17 cellular contexts compared by ENCODE assay signal in the genomic region with DNA sequence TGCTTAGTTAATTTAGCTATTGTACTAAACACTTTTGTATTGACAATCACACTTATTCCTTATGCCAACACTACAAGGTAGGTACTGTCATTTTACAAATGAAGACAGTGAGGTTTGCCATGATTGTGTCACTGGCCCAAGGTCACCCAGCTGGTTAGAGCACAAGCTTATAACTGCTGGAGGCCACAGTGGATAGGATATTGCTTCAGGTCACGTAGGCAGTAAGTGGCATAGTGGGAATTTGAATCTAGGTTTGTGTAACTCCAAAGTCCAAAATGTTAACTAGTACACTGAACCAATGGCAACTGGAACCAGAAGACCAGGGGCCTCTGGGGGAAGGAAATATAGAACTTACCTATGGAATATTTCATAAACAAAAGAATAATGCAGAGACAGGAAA. TPM values are rescaled to one million over a fixed set of nuclear protein-coding genes. Genes with fewer than 3 reads are reported as not detected.
DNase-seq lines count a peak whose midpoint lies in the region; ATAC-seq and TF ChIP-seq lines count a peak whose summit lies in the region.
"Had no signal": no experiment of that assay in that cellular context is flagged by ENCODE, and none has a peak within 500 bp of the region (broad histone marks: within the 10 kb centered on the region; RNA-seq: fewer than 3 reads in every experiment).

No MANE protein-coding gene starts in this region.

- 10% methylated on average over 1 of the region's 1 CpG for WGBS in right lobe of liver (ENCODE audit: insufficient coverage, low coverage, low lambda C conversion rate, missing lambda C conversion rate)

- DNase-seq in NCI-H774 (lab: John Stamatoyannopoulos, UW) (peak; percentile 36), left colon (no peak), right lobe of liver (peak in 1 of 3 donors; percentile 56), NCI-H1436 (lab: John Stamatoyannopoulos, UW) (no peak)
- DNase-seq: ACHN; BE2C; C1 segment of cervical spinal cord; CD4-positive, CD25-positive, alpha-beta regulatory T cell; CD8-positive, alpha-beta memory T cell; COR-L47; DMS79 treated with DMSO at 0.1 percent for 48 hours; GF-D8; H7; KG1 had no signal

- H3K36me3 ChIP-seq in right lobe of liver, result no peaks in the 10 kb centered on the region
- H3K36me3 ChIP-seq: BE2C had no signal

- no peak for TF ChIP-seq POLR2A in right lobe of liver (IDR thresholded peaks at IDR 0.05)

- no peaks in the 10 kb centered on the region for H3K9me3 ChIP-seq in right lobe of liver
- H3K9me3 ChIP-seq: BE2C had no signal

- ATAC-seq in left colon (peak; percentile 95), right lobe of liver (peak; percentile 43 to 90 (median 55)), GM18502 (IDR thresholded peaks at IDR 0.05; ENCODE audit: poor library complexity, unreplicated experiment) (no peak), HG02885 (IDR thresholded peaks at IDR 0.05; ENCODE audit: poor library complexity, unreplicated experiment) (no peak)
- ATAC-seq: GM12878 had no signal

- no peak overlapping the region for H3K27ac ChIP-seq in right lobe of liver

- H3K27me3 ChIP-seq in right lobe of liver, result peaks cover 20 to 26% of the 10 kb centered on the region in 2 donors

- no peak overlapping the region for H3K4me3 ChIP-seq in right lobe of liver
- H3K4me3 ChIP-seq: GM12878 had no signal

- TF ChIP-seq CTCF in right lobe of liver (IDR thresholded peaks at IDR 0.05), result no peak

- intact Hi-C loops in left colon (cut with DNase I, micrococcal nuclease), result no loop called here
- intact Hi-C loops in right lobe of liver (cut with DNase I), result no loop called here

- peaks cover 0 to 8% (median 0%) of the 10 kb centered on the region in 4 donors for H3K4me1 ChIP-seq in right lobe of liver
- H3K4me1 ChIP-seq: BE2C had no signal

RNA-seq across cellular contexts. Expression of a gene that starts 21.1 kb away (rescaled TPM):
- total RNA-seq in left colon (1 to 10 TPM; 1.1 TPM), right lobe of liver (not detected)
- total RNA-seq: CD4-positive, CD25-positive, alpha-beta regulatory T cell; CD8-positive, alpha-beta memory T cell; GM12878 had no signal

Comparison
In these comparisons a context has a peak if more than half of its experiments do, and no peak if none do; other contexts are left out.
1. ATAC-seq: peak in left colon (single experiment) and right lobe of liver (4 of 4); none in GM18502 (single experiment) and HG02885 (single experiment).